17 cellular contexts compared by ENCODE assay signal in the genomic region with DNA sequence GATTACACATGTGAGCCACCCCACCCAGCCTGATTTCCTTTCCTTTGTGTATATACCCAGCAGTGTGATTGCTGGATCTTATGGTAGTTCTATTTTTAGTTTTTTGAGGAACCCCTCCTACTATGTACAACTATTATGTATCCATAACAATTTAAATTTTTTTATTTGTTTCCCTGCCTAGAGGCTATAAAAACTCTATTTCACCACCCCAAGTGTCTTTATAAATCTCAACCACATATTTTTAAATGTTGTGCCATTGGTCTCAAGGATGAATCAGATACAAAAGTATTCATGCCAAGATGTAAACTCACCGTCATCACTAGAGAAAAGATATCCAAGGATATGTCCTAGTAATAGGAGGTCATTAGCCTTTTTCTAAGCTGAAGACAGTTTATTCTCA. TPM values are rescaled to one million over a fixed set of nuclear protein-coding genes. Genes with fewer than 3 reads are reported as not detected.
DNase-seq lines count a peak whose midpoint lies in the region; ATAC-seq and TF ChIP-seq lines count a peak whose summit lies in the region.
"Had no signal": no experiment of that assay in that cellular context is flagged by ENCODE, and none has a peak within 500 bp of the region (broad histone marks: within the 10 kb centered on the region; RNA-seq: fewer than 3 reads in every experiment).

No MANE protein-coding gene starts in this region.

- peak overlapping the region; percentile 1 for H3K9ac ChIP-seq in smooth muscle cell (ENCODE audit: low read depth)

- ATAC-seq in GM19328 (IDR thresholded peaks at IDR 0.05; ENCODE audit: unreplicated experiment) = no peak
- ATAC-seq: activated CD4-positive, alpha-beta T cell treated with anti-CD3 and anti-CD28 coated beads for 36 hours; HCT116; Panc1; pancreas; T-helper 17 cell had no signal

- peaks cover 90% of the 10 kb centered on the region for H3K36me3 ChIP-seq in smooth muscle cell (ENCODE audit: low read depth)
- H3K36me3 ChIP-seq: pancreas had no signal

- H4K20me1 ChIP-seq in smooth muscle cell (ENCODE audit: low read depth) = peaks cover 100% of the 10 kb centered on the region

- DNase-seq in EL (peak; percentile 87), amniotic epithelial cell (ENCODE audit: low read depth) (peak; percentile 84), fibroblast of pulmonary artery (ENCODE audit: low read depth) (peak; percentile 57), smooth muscle cell (lab: John Stamatoyannopoulos, UW; ENCODE audit: unreplicated experiment) (no peak), NCI-H2107 (lab: John Stamatoyannopoulos, UW) (no peak), germinal center (ENCODE audit: low spot score) (no peak)
- no peak for DNase-seq in activated CD4-positive, alpha-beta T cell treated with anti-CD3 and anti-CD28 coated beads for 4 hours
- DNase-seq: activated CD4-positive, alpha-beta T cell treated with anti-CD3 and anti-CD28 coated beads for 36 hours; activated T-cell treated with anti-CD3 and anti-CD28 coated beads, Interleukin-2, amount 50 U/mL, for 48 hours; endodermal cell; pancreas; T-helper 17 cell had no signal

- H3K4me3 ChIP-seq in fibroblast of pulmonary artery (replicated peaks; ENCODE audit: low read depth, low read length) (no peak overlapping the region), smooth muscle cell (no peak overlapping the region)
- H3K4me3 ChIP-seq: pancreas had no signal

- H3F3A ChIP-seq in smooth muscle cell (ENCODE audit: low read depth) = peaks cover 100% of the 10 kb centered on the region

- H3K27ac ChIP-seq in smooth muscle cell (ENCODE audit: low read depth) = peak overlapping the region; percentile 99
- H3K27ac ChIP-seq: C4-2B, pancreas had no signal

- H3K9me3 ChIP-seq in smooth muscle cell (replicated peaks; ENCODE audit: low read depth) = no peaks in the 10 kb centered on the region
- H3K9me3 ChIP-seq: pancreas had no signal

- no peak overlapping the region for H3K4me2 ChIP-seq in smooth muscle cell

- H3K4me1 ChIP-seq in smooth muscle cell (ENCODE audit: low read depth) = no peaks in the 10 kb centered on the region
- H3K4me1 ChIP-seq: pancreas had no signal

- no peaks in the 10 kb centered on the region for H3K27me3 ChIP-seq in smooth muscle cell (ENCODE audit: low read depth)
- H3K27me3 ChIP-seq: pancreas had no signal

- H2AFZ ChIP-seq in smooth muscle cell (ENCODE audit: low read depth) = no peak overlapping the region

- 3% methylated on average over 1 of the region's 1 CpG for WGBS in smooth muscle cell (ENCODE audit: low lambda C conversion rate)

- peaks cover 4% of the 10 kb centered on the region for H3K79me2 ChIP-seq in smooth muscle cell (ENCODE audit: low read depth)

- no peak for TF ChIP-seq CTCF in fibroblast of pulmonary artery (IDR thresholded peaks at IDR 0.05; ENCODE audit: low read length, missing control alignments)
- no peak for TF ChIP-seq CTCF in smooth muscle cell (IDR thresholded peaks at IDR 0.05; ENCODE audit: borderline replicate concordance, insufficient read depth, poor library complexity, severe bottlenecking)

RNA-seq across cellular contexts. Expression of a gene that starts 29.2 kb away (rescaled TPM):
- total RNA-seq in smooth muscle cell = 4,221 and 4,749 TPM in 2 replicates
- polyA plus RNA-seq in smooth muscle cell = 7,069 and 10,006 TPM in 2 replicates
- total RNA-seq: HT-29, T-helper 17 cell had no signal

Comparison
In these comparisons a context has a peak if more than half of its experiments do, and no peak if none do; other contexts are left out.
1. DNase-seq: peak in EL (single experiment), amniotic epithelial cell (single experiment) and fibroblast of pulmonary artery (single experiment); none in smooth muscle cell (single experiment), NCI-H2107 (single experiment), germinal center (single experiment) and activated CD4-positive, alpha-beta T cell treated with anti-CD3 and anti-CD28 coated beads for 4 hours (0 of 2).